In genomic region chr14:71071042-71071441, GRCh38 we compare ENCODE assay signal across 15 cellular contexts.
A peak's percentile ranks its signal among the peaks of the same experiment; 100 is the strongest.
DNase-seq lines count a peak whose midpoint lies in the region; ATAC-seq and TF ChIP-seq lines count a peak whose summit lies in the region.
"Had no signal": no experiment of that assay in that cellular context is flagged by ENCODE, and none has a peak within 500 bp of the region (broad histone marks: within the 10 kb centered on the region; RNA-seq: fewer than 3 reads in every experiment).

No MANE protein-coding gene starts in this region.

- no peaks in the 10 kb centered on the region for H3K27me3 ChIP-seq in RWPE2 (ENCODE audit: insufficient read depth, poor library complexity, severe bottlenecking)
- no peaks in the 10 kb centered on the region for H3K27me3 ChIP-seq in right cardiac atrium (ENCODE audit: control insufficient read depth, insufficient read depth)
- H3K27me3 ChIP-seq: BLaER1 had no signal

- peaks cover 31% of the 10 kb centered on the region for H3K4me1 Mint-ChIP-seq in activated naive CD8-positive, alpha-beta T cell (ENCODE audit: low read depth)
- H3K4me1 Mint-ChIP-seq in activated naive CD8-positive, alpha-beta T cell treated with anti-CD3 and anti-CD28 coated beads for 36 hours: peaks cover 8% of the 10 kb centered on the region
- peaks cover 27 to 41% of the 10 kb centered on the region in 2 donors for H3K4me1 Mint-ChIP-seq in immature natural killer cell

- H3K36me3 ChIP-seq in RWPE2 (ENCODE audit: low read depth): peaks cover 69% of the 10 kb centered on the region

- H3K36me3 Mint-ChIP-seq in activated naive CD8-positive, alpha-beta T cell: peaks cover 25% of the 10 kb centered on the region
- peaks cover 44% of the 10 kb centered on the region for H3K36me3 Mint-ChIP-seq in activated naive CD8-positive, alpha-beta T cell treated with anti-CD3 and anti-CD28 coated beads for 36 hours
- H3K36me3 Mint-ChIP-seq in immature natural killer cell: peaks cover 26 to 39% (median 31%) of the 10 kb centered on the region in 3 donors

- 83% methylated on average over 1 of the region's 1 CpG for WGBS in right cardiac atrium

- no peak for ATAC-seq in RWPE2 (ENCODE audit: low read depth)
- no peak for ATAC-seq in right cardiac atrium

- no peak overlapping the region for H3K4me3 ChIP-seq in RWPE2 (ENCODE audit: severe bottlenecking)
- no peak overlapping the region for H3K4me3 ChIP-seq in right cardiac atrium (ENCODE audit: low read length)
- H3K4me3 ChIP-seq: BLaER1 had no signal

- H3K27ac ChIP-seq in RWPE2 (ENCODE audit: poor library complexity, severe bottlenecking) (peak overlapping the region; percentile 12), right cardiac atrium (ENCODE audit: low read length) (no peak overlapping the region)
- H3K27ac ChIP-seq: BLaER1 had no signal

- no peaks in the 10 kb centered on the region for H3K27me3 Mint-ChIP-seq in activated naive CD8-positive, alpha-beta T cell
- H3K27me3 Mint-ChIP-seq in activated naive CD8-positive, alpha-beta T cell treated with anti-CD3 and anti-CD28 coated beads for 36 hours: no peaks in the 10 kb centered on the region
- peaks cover 0 to 2% (median under 1%) of the 10 kb centered on the region in 3 donors for H3K27me3 Mint-ChIP-seq in immature natural killer cell (ENCODE audit: low read depth in 3 of 3)

- H3K4me1 ChIP-seq in RWPE2 (ENCODE audit: insufficient read depth, poor library complexity, severe bottlenecking) (peaks cover 17% of the 10 kb centered on the region), right cardiac atrium (ENCODE audit: control insufficient read depth, insufficient read depth, low read length) (no peaks in the 10 kb centered on the region)
- H3K4me1 ChIP-seq: BLaER1 had no signal

- TF ChIP-seq CTCF in RWPE2 (IDR thresholded peaks at IDR 0.05; ENCODE audit: poor library complexity, severe bottlenecking): no peak

- intact Hi-C loops in right cardiac atrium (cut with DNase I): no loop called here

- H3K4me3 Mint-ChIP-seq in activated naive CD8-positive, alpha-beta T cell: no peak overlapping the region
- no peak overlapping the region for H3K4me3 Mint-ChIP-seq in activated naive CD8-positive, alpha-beta T cell treated with anti-CD3 and anti-CD28 coated beads for 36 hours
- H3K4me3 Mint-ChIP-seq in immature natural killer cell: no peak overlapping the region

- DNase-seq in activated naive CD8-positive, alpha-beta T cell treated with anti-CD3 and anti-CD28 coated beads for 36 hours: no peak
- DNase-seq in RWPE2 (ENCODE audit: low spot score) (no peak), immature natural killer cell (no peak), DMS79 (lab: John Stamatoyannopoulos, UW) (no peak), right cardiac atrium (no peak), NCI-H82 treated with DMSO at 0.1 percent for 48 hours (lab: John Stamatoyannopoulos, UW; ENCODE audit: unreplicated experiment) (no peak)
- DNase-seq: DMS 273 treated with DMSO at 0.1 percent for 48 hours, NCI-H1417, NCI-H187 treated with DMSO at 0.1 percent for 48 hours, NCI-H2227 treated with DMSO at 0.1 percent for 48 hours, NCI-H510A treated with DMSO at 0.1 percent for 48 hours, NCI-H774, RPMI8226 had no signal

- H3K9me3 ChIP-seq in RWPE2 (ENCODE audit: severe bottlenecking) (no peaks in the 10 kb centered on the region), right cardiac atrium (ENCODE audit: control insufficient read depth, low read length) (no peaks in the 10 kb centered on the region)
- H3K9me3 ChIP-seq: BLaER1 had no signal

- H3K9me3 Mint-ChIP-seq in activated naive CD8-positive, alpha-beta T cell (ENCODE audit: low read depth): no peaks in the 10 kb centered on the region
- no peaks in the 10 kb centered on the region for H3K9me3 Mint-ChIP-seq in activated naive CD8-positive, alpha-beta T cell treated with anti-CD3 and anti-CD28 coated beads for 36 hours
- H3K9me3 Mint-ChIP-seq in immature natural killer cell: peaks cover 0 to 3% (median 0%) of the 10 kb centered on the region in 6 donors

- peak overlapping the region; percentile 52 for H3K27ac Mint-ChIP-seq in activated naive CD8-positive, alpha-beta T cell
- no peak overlapping the region for H3K27ac Mint-ChIP-seq in activated naive CD8-positive, alpha-beta T cell treated with anti-CD3 and anti-CD28 coated beads for 36 hours
- peak overlapping the region in 4 of 6 donors; percentile 1 to 73 (median 6) for H3K27ac Mint-ChIP-seq in immature natural killer cell
